22 cellular contexts compared by ENCODE assay signal in genomic region chr13:45184693-45185092, GRCh38. TPM values are rescaled to one million over a fixed set of nuclear protein-coding genes. Genes with fewer than 3 reads are reported as not detected.
"Had no signal": no experiment of that assay in that cellular context is flagged by ENCODE, and none has a peak within 500 bp of the region (broad histone marks: within the 10 kb centered on the region; RNA-seq: fewer than 3 reads in every experiment).

No MANE protein-coding gene starts in this region.

- H3K27me3 Mint-ChIP-seq: activated naive CD8-positive, alpha-beta T cell treated with anti-CD3 and anti-CD28 coated beads, Interleukin-2, amount 50 U/mL, for 24 hours; dendritic cell treated with granulocyte-macrophage colony-stimulating factor and Interleukin-4, amounts not matched to agents 40 ng/mL and 50 ng/mL, for 4 days had no signal

- H3K27ac Mint-ChIP-seq: activated naive CD8-positive, alpha-beta T cell treated with anti-CD3 and anti-CD28 coated beads, Interleukin-2, amount 50 U/mL, for 24 hours; activated T-helper 1 cell treated with anti-CD3 and anti-CD28 coated beads, Interleukin-12 subunit alpha, Interleukin-12 subunit beta, Interleukin-2, Interleukin-4 antibody, amounts not matched to agents 30 ng/mL and 10 ng/mL and 1 ng/mL, durations not matched to agents 14 hours and 24 hours and 36 hours; dendritic cell treated with granulocyte-macrophage colony-stimulating factor and Interleukin-4, amounts not matched to agents 40 ng/mL and 50 ng/mL, for 4 days; stimulated activated effector memory CD8-positive, alpha-beta T cell treated with anti-CD3 and anti-CD28 coated beads, Interleukin-12 subunit alpha, Interleukin-12 subunit beta, amount 100 ng/mL, for 72 hours had no signal

- H3K36me3 ChIP-seq: left ventricle myocardium inferior, right lobe of liver, thoracic aorta had no signal

- H3K9me3 ChIP-seq: left ventricle myocardium inferior, right lobe of liver, thoracic aorta, upper lobe of left lung had no signal

- ATAC-seq: activated naive CD8-positive, alpha-beta T cell treated with anti-CD3 and anti-CD28 coated beads, Interleukin-2, amount 50 U/mL, for 24 hours; right lobe of liver; stimulated activated effector memory CD8-positive, alpha-beta T cell treated with anti-CD3 and anti-CD28 coated beads, Interleukin-12 subunit alpha, Interleukin-12 subunit beta, amount 100 ng/mL, for 72 hours had no signal

- H3K27me3 ChIP-seq: right lobe of liver, upper lobe of left lung had no signal

- H3K4me1 ChIP-seq: left ventricle myocardium inferior, right lobe of liver, upper lobe of left lung had no signal

- H3K27ac ChIP-seq: left ventricle myocardium inferior, right lobe of liver, skin epidermis, thoracic aorta, upper lobe of left lung had no signal

- H3K4me3 ChIP-seq: left ventricle myocardium inferior, right lobe of liver, skin epidermis, thoracic aorta, upper lobe of left lung had no signal

- H3K9me3 Mint-ChIP-seq: activated naive CD8-positive, alpha-beta T cell treated with anti-CD3 and anti-CD28 coated beads, Interleukin-2, amount 50 U/mL, for 24 hours; activated T-helper 1 cell treated with anti-CD3 and anti-CD28 coated beads, Interleukin-12 subunit alpha, Interleukin-12 subunit beta, Interleukin-2, Interleukin-4 antibody, amounts not matched to agents 30 ng/mL and 10 ng/mL and 1 ng/mL, durations not matched to agents 14 hours and 24 hours and 36 hours; dendritic cell treated with granulocyte-macrophage colony-stimulating factor and Interleukin-4, amounts not matched to agents 40 ng/mL and 50 ng/mL, for 4 days; stimulated activated effector memory CD8-positive, alpha-beta T cell treated with anti-CD3 and anti-CD28 coated beads, Interleukin-12 subunit alpha, Interleukin-12 subunit beta, amount 100 ng/mL, for 72 hours had no signal

- DNase-seq: activated CD4-positive, alpha-beta T cell treated with anti-CD3 and anti-CD28 coated beads, Interleukin-2, amount 50 U/mL, for 48 hours; activated gamma-delta T cell; activated naive CD4-positive, alpha-beta T cell treated with anti-CD3 and anti-CD28 coated beads, Interleukin-2, amount 50 U/mL, for 16 hours; activated naive CD8-positive, alpha-beta T cell treated with anti-CD3 and anti-CD28 coated beads, Interleukin-2, amount 50 U/mL, for 24 hours; effector CD4-positive, alpha-beta T cell; foreskin melanocyte; kidney glomerular epithelial cell; left ventricle myocardium inferior; midbrain; nephron progenitor cell; nucleus accumbens; right lobe of liver; stimulated activated CD4-positive, alpha-beta T cell treated with anti-CD3 and anti-CD28 coated beads, Interleukin-2, amount 100 ng/mL, for 24 hours; T-helper 9 cell; upper lobe of left lung had no signal

- H3K4me3 Mint-ChIP-seq: activated naive CD8-positive, alpha-beta T cell treated with anti-CD3 and anti-CD28 coated beads, Interleukin-2, amount 50 U/mL, for 24 hours; activated T-helper 1 cell treated with anti-CD3 and anti-CD28 coated beads, Interleukin-12 subunit alpha, Interleukin-12 subunit beta, Interleukin-2, Interleukin-4 antibody, amounts not matched to agents 30 ng/mL and 10 ng/mL and 1 ng/mL, durations not matched to agents 14 hours and 24 hours and 36 hours; dendritic cell treated with granulocyte-macrophage colony-stimulating factor and Interleukin-4, amounts not matched to agents 40 ng/mL and 50 ng/mL, for 4 days; nephron progenitor cell; stimulated activated effector memory CD8-positive, alpha-beta T cell treated with anti-CD3 and anti-CD28 coated beads, Interleukin-12 subunit alpha, Interleukin-12 subunit beta, amount 100 ng/mL, for 72 hours had no signal

- H3K4me1 Mint-ChIP-seq: stimulated activated effector memory CD8-positive, alpha-beta T cell treated with anti-CD3 and anti-CD28 coated beads, Interleukin-12 subunit alpha, Interleukin-12 subunit beta, amount 100 ng/mL, for 72 hours had no signal

RNA-seq across cellular contexts. Expression of gene KCTD4, which starts 16.2 kb away (rescaled TPM):
- total RNA-seq: activated T-helper 1 cell treated with anti-CD3 and anti-CD28 coated beads, Interleukin-12 subunit alpha, Interleukin-12 subunit beta, Interleukin-2, Interleukin-4 antibody, amounts not matched to agents 30 ng/mL and 10 ng/mL and 1 ng/mL, durations not matched to agents 14 hours and 24 hours and 36 hours; lung microvascular endothelial cell; right lobe of liver; T-helper 1 cell treated with Interleukin-12 subunit alpha and Interleukin-12 subunit beta and Interleukin-4 antibody, amounts not matched to agents 30 ng/mL and 1 ng/mL, for 36 hours; thoracic aorta; upper lobe of left lung had no signal
